Comparison of ENCODE assay signal across 23 cellular contexts in genomic region chr7:74121401-74122249, GRCh38. TPM values are rescaled to one million over a fixed set of nuclear protein-coding genes. Genes with fewer than 3 reads are reported as not detected.
A peak's percentile ranks its signal among the peaks of the same experiment; 100 is the strongest.
DNase-seq lines count a peak whose midpoint lies in the region; ATAC-seq and TF ChIP-seq lines count a peak whose summit lies in the region.
"Had no signal": no experiment of that assay in that cellular context is flagged by ENCODE, and none has a peak within 500 bp of the region (broad histone marks: within the 10 kb centered on the region; RNA-seq: fewer than 3 reads in every experiment).

No MANE protein-coding gene starts in this region.

- H3K4me3 ChIP-seq in Caco-2 (ENCODE audit: low read depth, low read length) = no peak overlapping the region
- H3K4me3 ChIP-seq in OCI-LY7 (ENCODE audit: low read depth, low read length, poor library complexity, severe bottlenecking) = no peak overlapping the region
- no peak overlapping the region for H3K4me3 ChIP-seq in body of pancreas
- H3K4me3 ChIP-seq: upper lobe of left lung had no signal

- TSS peak; percentile 47 for BruUV-seq in Caco-2 (replicated peaks; lab: Mats Ljungman, UMichigan)
- TSS peak; percentile 62 for BruUV-seq in OCI-LY7 (replicated peaks; lab: Mats Ljungman, UMichigan)

- no peaks in the 10 kb centered on the region for H3K79me2 ChIP-seq in OCI-LY7 (ENCODE audit: insufficient read depth, low read depth, low read length)

- POLR2A ChIA-PET in Caco-2 (lab: Charles Lee) (interaction anchor here (0.6 kb wide), 1 partner anchor 140 kb away, joined by 8 read pairs; no protein-coding TSS in a partner anchor), OCI-LY7 (lab: Charles Lee) (no interaction called here)

- intact Hi-C loops in Caco-2 (cut with micrococcal nuclease; ENCODE audit: unreplicated experiment) (no loop called here), OCI-LY7 (cut with micrococcal nuclease; ENCODE audit: unreplicated experiment) (no loop called here), body of pancreas (cut with DNase I) (no loop called here)

- no peaks in the 10 kb centered on the region for H3K4me1 Mint-ChIP-seq in Caco-2 (ENCODE audit: low read depth, unreplicated experiment)
- peaks cover 11% of the 10 kb centered on the region for H3K4me1 Mint-ChIP-seq in stimulated activated memory B cell treated with anti-CD40 and anti-IgM and Interleukin-4, amounts not matched to agents 10 μg/mL and 1 μg/mL and 100 μg/mL, for 72 hours
- H3K4me1 Mint-ChIP-seq: brain; naive thymus-derived CD4-positive, alpha-beta T cell had no signal

- ATAC-seq in body of pancreas (peak; percentile 70), HG02678 (IDR thresholded peaks at IDR 0.05; ENCODE audit: unreplicated experiment) (no peak)
- ATAC-seq in stimulated activated memory B cell treated with anti-CD40 and anti-IgM and Interleukin-4, amounts not matched to agents 10 μg/mL and 1 μg/mL and 100 μg/mL, for 72 hours = peak; percentile 69
- ATAC-seq: left ventricle myocardium superior; naive thymus-derived CD4-positive, alpha-beta T cell had no signal

- CTCF ChIA-PET in Caco-2 (lab: Charles Lee) = interaction anchor here (0.6 kb wide), 1 partner anchor 99 kb away, joined by 3 read pairs; no protein-coding TSS in a partner anchor
- CTCF ChIA-PET in OCI-LY7 (lab: Charles Lee; ENCODE audit: unreplicated experiment) = no interaction called here

- H3K27ac ChIP-seq in OCI-LY7 (ENCODE audit: low read depth, low read length, poor library complexity, severe bottlenecking) (no peak overlapping the region), body of pancreas (no peak overlapping the region)
- H3K27ac ChIP-seq: epithelial cell of prostate, upper lobe of left lung had no signal

- no peaks in the 10 kb centered on the region for H3K9me2 ChIP-seq in OCI-LY7 (ENCODE audit: insufficient read depth, low read length)

- no peak overlapping the region for H2AFZ ChIP-seq in OCI-LY7 (ENCODE audit: low read length)

- no peak overlapping the region for H3K4me2 ChIP-seq in OCI-LY7 (ENCODE audit: low read length)

- no peaks in the 10 kb centered on the region for H4K20me1 ChIP-seq in OCI-LY7 (ENCODE audit: insufficient read depth, low read length)

- DNase-seq in Caco-2 (no peak), OCI-LY7 (ENCODE audit: low spot score) (no peak), body of pancreas (peak; percentile 29 to 58 (median 56)), HuH-7.5 (ENCODE audit: low spot score) (no peak), activated gamma-delta T cell (lab: John Stamatoyannopoulos, UW) (no peak)
- DNase-seq: CD4-positive, alpha-beta T cell; EL; glutamatergic neuron; islet precursor cell; left ventricle myocardium superior; naive thymus-derived CD4-positive, alpha-beta T cell; NCI-H1105; NCI-H1930; NCI-H526; NK-92 treated with Interleukin-12 subunit alpha and Interleukin-12 subunit beta, amount 100 ng/mL, for 24 hours; small intestine had no signal

- H3K36me3 ChIP-seq in Caco-2 (ENCODE audit: control insufficient read depth, insufficient read depth, low read length) (no peaks in the 10 kb centered on the region), OCI-LY7 (ENCODE audit: insufficient read depth, low read length) (peaks cover 51% of the 10 kb centered on the region), body of pancreas (replicated peaks in 1 of 2; ENCODE audit: insufficient read depth in 1 of 2, low read depth in 2 of 2) (no peaks in the 10 kb centered on the region)

- no peak for TF ChIP-seq POLR2A in body of pancreas (IDR thresholded peaks at IDR 0.05)

- no peaks in the 10 kb centered on the region for H3K27me3 Mint-ChIP-seq in Caco-2 (ENCODE audit: insufficient read depth, unreplicated experiment)
- no peaks in the 10 kb centered on the region for H3K27me3 Mint-ChIP-seq in stimulated activated memory B cell treated with anti-CD40 and anti-IgM and Interleukin-4, amounts not matched to agents 10 μg/mL and 1 μg/mL and 100 μg/mL, for 72 hours
- H3K27me3 Mint-ChIP-seq: CD4-positive, alpha-beta T cell; IgD-negative memory B cell; naive thymus-derived CD4-positive, alpha-beta T cell had no signal

- H3K9me3 ChIP-seq in Caco-2 (no peaks in the 10 kb centered on the region), OCI-LY7 (ENCODE audit: low read length) (no peaks in the 10 kb centered on the region), body of pancreas (no peaks in the 10 kb centered on the region)
- H3K9me3 ChIP-seq: upper lobe of left lung had no signal

- H3K9me3 Mint-ChIP-seq in Caco-2 (ENCODE audit: unreplicated experiment) = no peaks in the 10 kb centered on the region
- no peaks in the 10 kb centered on the region for H3K9me3 Mint-ChIP-seq in stimulated activated memory B cell treated with anti-CD40 and anti-IgM and Interleukin-4, amounts not matched to agents 10 μg/mL and 1 μg/mL and 100 μg/mL, for 72 hours
- H3K9me3 Mint-ChIP-seq: CD4-positive, alpha-beta T cell; naive thymus-derived CD4-positive, alpha-beta T cell; T-helper 1 cell treated with Interleukin-12 subunit alpha and Interleukin-12 subunit beta and Interleukin-4 antibody, amounts not matched to agents 30 μg/mL and 1 μg/mL, for 36 hours had no signal

- no peak overlapping the region for H3K27ac Mint-ChIP-seq in Caco-2 (ENCODE audit: unreplicated experiment)
- H3K27ac Mint-ChIP-seq in stimulated activated memory B cell treated with anti-CD40 and anti-IgM and Interleukin-4, amounts not matched to agents 10 μg/mL and 1 μg/mL and 100 μg/mL, for 72 hours = no peak overlapping the region
- H3K27ac Mint-ChIP-seq: CD4-positive, alpha-beta T cell; naive thymus-derived CD4-positive, alpha-beta T cell; T-helper 1 cell treated with Interleukin-12 subunit alpha and Interleukin-12 subunit beta and Interleukin-4 antibody, amounts not matched to agents 30 μg/mL and 1 μg/mL, for 36 hours had no signal

- no peak for TF ChIP-seq CTCF in Caco-2 (IDR thresholded peaks at IDR 0.05; ENCODE audit: insufficient read depth in 1 of 2, low read depth in 1 of 2, low read length in 1 of 2, severe bottlenecking in 1 of 2, unreplicated experiment in 1 of 2)
- no peak for TF ChIP-seq CTCF in OCI-LY7 (conservative IDR thresholded peaks at IDR 0.05; ENCODE audit: low read length)
- TF ChIP-seq CTCF in body of pancreas (IDR thresholded peaks at IDR 0.05) = no peak

- H3K36me3 Mint-ChIP-seq in Caco-2 (ENCODE audit: insufficient read depth, unreplicated experiment) = peaks cover 17% of the 10 kb centered on the region
- peaks cover 50% of the 10 kb centered on the region for H3K36me3 Mint-ChIP-seq in stimulated activated memory B cell treated with anti-CD40 and anti-IgM and Interleukin-4, amounts not matched to agents 10 μg/mL and 1 μg/mL and 100 μg/mL, for 72 hours

- H3K4me3 Mint-ChIP-seq in Caco-2 (ENCODE audit: unreplicated experiment) = no peak overlapping the region
- no peak overlapping the region for H3K4me3 Mint-ChIP-seq in stimulated activated memory B cell treated with anti-CD40 and anti-IgM and Interleukin-4, amounts not matched to agents 10 μg/mL and 1 μg/mL and 100 μg/mL, for 72 hours
- H3K4me3 Mint-ChIP-seq: brain; CD4-positive, alpha-beta T cell; IgD-negative memory B cell; naive thymus-derived CD4-positive, alpha-beta T cell; T-helper 1 cell treated with Interleukin-12 subunit alpha and Interleukin-12 subunit beta and Interleukin-4 antibody, amounts not matched to agents 30 μg/mL and 1 μg/mL, for 36 hours had no signal

- 70 to 92% methylated on average over 12 to 24 of the region's 26 CpGs for WGBS in body of pancreas, 2 donors

- H3K27me3 ChIP-seq in Caco-2 (replicated peaks; ENCODE audit: control insufficient read depth, insufficient read depth, low read length) = no peaks in the 10 kb centered on the region
- no peaks in the 10 kb centered on the region for H3K27me3 ChIP-seq in body of pancreas
- H3K27me3 ChIP-seq: upper lobe of left lung had no signal

- H3K4me1 ChIP-seq in Caco-2 (no peaks in the 10 kb centered on the region), OCI-LY7 (ENCODE audit: insufficient read depth, low read length, poor library complexity, severe bottlenecking) (no peaks in the 10 kb centered on the region), body of pancreas (no peaks in the 10 kb centered on the region)
- H3K4me1 ChIP-seq: upper lobe of left lung had no signal

RNA-seq across cellular contexts. Expression of gene LIMK1, which starts 38.0 kb away (rescaled TPM):
- total RNA-seq in Caco-2 (2022) = 30.6 and 31.4 TPM in 2 replicates
- total RNA-seq in OCI-LY7 (2014; rRNA removed; shearing (Covaris generic)) = 21.9 and 31.7 TPM in 2 replicates
- total RNA-seq in OCI-LY7 (2022) = 59.7 and 67.3 TPM in 2 replicates
- total RNA-seq in body of pancreas = 10 to 100 TPM; 10.1 to 27.4 TPM

RNA-seq across cellular contexts. Expression of gene EIF4H, which starts 52.5 kb away (rescaled TPM):
- 370 TPM in 2 replicates for total RNA-seq in Caco-2 (2022)
- total RNA-seq in OCI-LY7 (2014; rRNA removed; shearing (Covaris generic)) = 202 and 231 TPM in 2 replicates
- 329 and 345 TPM in 2 replicates for total RNA-seq in OCI-LY7 (2022)
- total RNA-seq in body of pancreas = 100 to 1,000 TPM; 107 to 163 TPM

Comparison
In these comparisons a context has a peak if more than half of its experiments do, and no peak if none do; other contexts are left out.
1. DNase-seq: peak in body of pancreas (4 of 4); none in Caco-2 (0 of 2), OCI-LY7 (single experiment), HuH-7.5 (single experiment) and activated gamma-delta T cell (single experiment).